Comparison of ENCODE assay signal across 8 cellular contexts in the genomic region with DNA sequence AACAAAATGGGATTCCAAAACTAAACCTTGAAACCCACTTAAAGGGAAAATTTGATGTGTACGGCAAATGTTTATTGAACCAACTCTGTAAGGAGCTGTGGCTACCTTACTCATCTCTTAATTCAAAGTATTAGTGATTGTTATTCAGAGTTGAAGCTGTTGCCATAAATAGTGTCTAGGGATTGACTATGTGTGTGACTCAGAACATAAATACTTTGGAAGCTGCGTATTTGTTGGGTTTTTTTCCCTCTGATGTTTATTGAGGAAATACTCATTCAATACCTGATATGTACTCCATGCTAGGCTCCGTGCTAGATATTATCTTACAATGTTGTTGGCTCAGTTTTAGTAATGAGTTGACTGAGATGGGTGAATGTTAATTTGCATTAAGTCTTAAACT.
DNase-seq lines count a peak whose midpoint lies in the region; ATAC-seq, FAIRE-seq and TF ChIP-seq lines count a peak whose summit lies in the region.

No MANE protein-coding gene starts in this region.

- no peaks in the 10 kb centered on the region for H3K79me2 ChIP-seq in ACC112 (ENCODE audit: control insufficient read depth, insufficient read depth, low read length, unreplicated experiment)

- no peak for TF ChIP-seq POLR2A in H54 (IDR thresholded peaks at IDR 0.05; ENCODE audit: low read depth, low read length)

- H3K27me3 ChIP-seq in ACC112 (ENCODE audit: insufficient read depth, low read length): no peaks in the 10 kb centered on the region

- no peaks in the 10 kb centered on the region for H3K36me3 ChIP-seq in ACC112 (ENCODE audit: insufficient read depth, low read length)

- H2AFZ ChIP-seq in ACC112 (ENCODE audit: low read length, unreplicated experiment): peak overlapping the region; percentile 19

- peak; percentile 99 for FAIRE-seq in H54 (lab: Jason Lieb, UNC)

- ATAC-seq in HG02973 (IDR thresholded peaks at IDR 0.05; ENCODE audit: unreplicated experiment): no peak
- ATAC-seq in HG02970 (IDR thresholded peaks at IDR 0.05; ENCODE audit: low FRiP score, unreplicated experiment): no peak

- peak overlapping the region; percentile 17; the same call in 1 of the 2 replicates for H3K4me3 ChIP-seq in ACC112 (ENCODE audit: low read depth, low read length)

- H3K4me1 ChIP-seq in ACC112 (ENCODE audit: control insufficient read depth, insufficient read depth, low read length, unreplicated experiment): peaks cover 12% of the 10 kb centered on the region

- peak overlapping the region; percentile 56 for H3K27ac ChIP-seq in ACC112 (ENCODE audit: low read depth, low read length)

- DNase-seq in H54 (ENCODE audit: insufficient read length, low spot score) (peak; percentile 33), amniotic epithelial cell (ENCODE audit: low read depth) (peak; percentile 78), iris pigment epithelial cell (ENCODE audit: low read depth) (peak; percentile 92), cerebellar nuclear complex (lab: John Stamatoyannopoulos, UW) (no peak), DMS 273 (lab: John Stamatoyannopoulos, UW; ENCODE audit: unreplicated experiment) (no peak)

Comparison
In these comparisons a context has a peak if more than half of its experiments do, and no peak if none do; other contexts are left out.
1. DNase-seq: peak in H54 (single experiment), amniotic epithelial cell (single experiment) and iris pigment epithelial cell (single experiment); none in cerebellar nuclear complex (0 of 2) and DMS 273 (single experiment).